ENCODE assay signal across 28 cellular contexts in the genomic region with DNA sequence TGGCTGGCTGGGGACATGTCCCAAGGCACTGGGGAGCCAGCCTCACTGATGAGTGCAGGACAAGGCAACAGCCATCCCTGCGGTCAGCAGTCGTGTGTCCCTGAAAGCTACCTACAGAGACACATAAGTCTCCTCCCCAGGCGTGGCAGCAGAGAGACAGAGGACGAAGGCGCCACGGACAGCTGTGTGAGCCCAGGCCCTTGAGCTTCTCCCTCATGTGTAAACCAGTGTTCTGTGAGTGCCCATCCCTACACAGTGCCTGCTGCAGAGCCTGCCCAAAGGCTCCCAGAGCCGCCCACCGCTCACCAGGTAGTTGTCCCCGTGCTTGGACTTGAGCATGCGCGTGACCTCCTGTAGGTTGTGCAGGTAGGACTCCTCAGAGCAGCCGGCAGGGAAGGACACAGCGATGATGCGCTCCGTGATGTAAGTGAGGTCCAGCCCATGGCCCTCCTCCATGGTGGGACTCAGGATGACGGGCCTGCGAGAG.
"Had no signal": no experiment of that assay in that cellular context is flagged by ENCODE, and none has a peak within 500 bp of the region (broad histone marks: within the 10 kb centered on the region; RNA-seq: fewer than 3 reads in every experiment).

No MANE protein-coding gene starts in this region.

- H3K9me3 Mint-ChIP-seq: activated naive CD4-positive, alpha-beta T cell treated with anti-CD3 and anti-CD28 coated beads, Interleukin-2, amount 10 ng/mL, durations not matched to agents 7 days and 5 days; immature natural killer cell; naive B cell had no signal

- ATAC-seq: body of pancreas; esophagus mucosa; left lobe of liver; lower lobe of right lung; stimulated activated naive CD8-positive, alpha-beta T cell treated with anti-CD3 and anti-CD28 coated beads, Interleukin-15, Interleukin-2, amounts not matched to agents 100 U/mL and 50 U/mL, for 24 hours; T-helper 17 cell had no signal

- H3K4me3 Mint-ChIP-seq: activated naive CD4-positive, alpha-beta T cell treated with anti-CD3 and anti-CD28 coated beads, Interleukin-2, amount 10 ng/mL, durations not matched to agents 7 days and 5 days; immature natural killer cell; T-helper 17 cell had no signal

- H3K9me3 ChIP-seq: body of pancreas, lower lobe of right lung, neutrophil, spleen, tibial artery, uterus had no signal

- H3K27ac Mint-ChIP-seq: activated naive CD4-positive, alpha-beta T cell treated with anti-CD3 and anti-CD28 coated beads, Interleukin-2, amount 10 ng/mL, durations not matched to agents 7 days and 5 days; immature natural killer cell; T-helper 17 cell had no signal

- DNase-seq: activated CD4-positive, alpha-beta T cell treated with anti-CD3 and anti-CD28 coated beads for 4 hours; activated CD4-positive, alpha-beta T cell treated with anti-CD3 and anti-CD28 coated beads, Interleukin-2, amount 50 U/mL, for 48 hours; activated CD4-positive, CD25-positive, alpha-beta regulatory T cell; activated effector memory CD4-positive, alpha-beta T cell treated with anti-CD3 and anti-CD28 coated beads, Interleukin-2, amount 50 U/mL, for 16 hours; activated naive CD4-positive, alpha-beta T cell treated with anti-CD3 and anti-CD28 coated beads, Interleukin-2, amount 10 ng/mL, durations not matched to agents 7 days and 5 days; anterior cingulate cortex; body of pancreas; dermis blood vessel endothelial cell; effector CD8-positive, alpha-beta T cell; foreskin melanocyte; immature natural killer cell; lower lobe of right lung; mesendoderm; naive B cell; spleen; stimulated activated CD4-positive, alpha-beta T cell treated with anti-CD3 and anti-CD28 coated beads, Interleukin-4, amount 100 ng/mL, for 24 hours; stimulated activated naive CD8-positive, alpha-beta T cell treated with anti-CD3 and anti-CD28 coated beads, Interleukin-15, Interleukin-2, amounts not matched to agents 100 U/mL and 50 U/mL, for 24 hours; substantia nigra; SW 1271; T-helper 17 cell; uterus had no signal

- H3K4me3 ChIP-seq: body of pancreas, hepatocyte, lower lobe of right lung, spleen, tibial artery, uterus had no signal

- H3K27me3 ChIP-seq: body of pancreas, hepatocyte, neutrophil, spleen, tibial artery, uterus had no signal

- H3K36me3 ChIP-seq: neutrophil, uterus had no signal

- H3K4me1 Mint-ChIP-seq: activated naive CD4-positive, alpha-beta T cell treated with anti-CD3 and anti-CD28 coated beads, Interleukin-2, amount 10 ng/mL, durations not matched to agents 7 days and 5 days; immature natural killer cell had no signal

- H2AFZ ChIP-seq: hepatocyte, parathyroid adenoma had no signal

- H3K9ac ChIP-seq: parathyroid adenoma had no signal

- H3K4me2 ChIP-seq: hepatocyte had no signal

- H3K36me3 Mint-ChIP-seq: activated naive CD4-positive, alpha-beta T cell treated with anti-CD3 and anti-CD28 coated beads, Interleukin-2, amount 10 ng/mL, durations not matched to agents 7 days and 5 days; immature natural killer cell had no signal

- FAIRE-seq: endothelial cell of umbilical vein had no signal

- H3K27ac ChIP-seq: body of pancreas, hepatocyte, lower lobe of right lung, neutrophil, parathyroid adenoma, tibial artery, uterus had no signal

- H3K27me3 Mint-ChIP-seq: naive B cell had no signal
